25 cellular contexts compared by ENCODE assay signal in genomic region chr4:74266081-74266480, GRCh38. TPM values are rescaled to one million over a fixed set of nuclear protein-coding genes. Genes with fewer than 3 reads are reported as not detected.
"Had no signal": no experiment of that assay in that cellular context is flagged by ENCODE, and none has a peak within 500 bp of the region (broad histone marks: within the 10 kb centered on the region; RNA-seq: fewer than 3 reads in every experiment).

No MANE protein-coding gene starts in this region.

- H3K27ac ChIP-seq: adrenal gland, coronary artery, esophagus muscularis mucosa, foreskin keratinocyte, left ventricle myocardium inferior, sigmoid colon, spleen, upper lobe of right lung, WERI-Rb-1 had no signal

- H3K4me1 Mint-ChIP-seq: immature natural killer cell, neural crest cell had no signal

- H3K9me3 ChIP-seq: adrenal gland, esophagus muscularis mucosa, sigmoid colon, spleen, upper lobe of right lung had no signal

- H3K36me3 Mint-ChIP-seq: immature natural killer cell had no signal

- H3K36me3 ChIP-seq: adrenal gland, esophagus muscularis mucosa, left ventricle myocardium inferior, sigmoid colon, spleen, upper lobe of right lung, WERI-Rb-1 had no signal

- DNase-seq: activated CD4-positive, alpha-beta T cell treated with anti-CD3 and anti-CD28 coated beads, Interleukin-2, amount 10 ng/mL, durations not matched to agents 7 days and 5 days; activated CD4-positive, CD25-positive, alpha-beta regulatory T cell treated with anti-CD3 and anti-CD28 coated beads, Interleukin-2, amount 50 U/mL, for 72 hours; activated CD8-positive, alpha-beta T cell treated with anti-CD3 and anti-CD28 coated beads for 36 hours; activated naive CD4-positive, alpha-beta T cell; adrenal gland; cerebellar nuclear complex; foreskin keratinocyte; immature natural killer cell; left ventricle myocardium inferior; naive thymus-derived CD4-positive, alpha-beta T cell; posterior cingulate gyrus; retina; sigmoid colon; spleen; stimulated activated CD4-positive, alpha-beta T cell treated with anti-CD3 and anti-CD28 coated beads, Interleukin-4, amount 100 ng/mL, for 1 hour; stimulated activated naive CD4-positive, alpha-beta T cell; upper lobe of right lung; WERI-Rb-1 had no signal

- ATAC-seq: activated CD8-positive, alpha-beta T cell treated with anti-CD3 and anti-CD28 coated beads for 36 hours; foreskin keratinocyte; naive thymus-derived CD4-positive, alpha-beta T cell; upper lobe of right lung had no signal

- H3K27me3 ChIP-seq: adrenal gland, esophagus muscularis mucosa, sigmoid colon, spleen, upper lobe of right lung had no signal

- H3K27ac Mint-ChIP-seq: activated CD4-positive, alpha-beta T cell treated with anti-CD3 and anti-CD28 coated beads, Interleukin-2, amount 10 ng/mL, durations not matched to agents 7 days and 5 days; activated CD8-positive, alpha-beta T cell treated with anti-CD3 and anti-CD28 coated beads for 36 hours; activated naive CD8-positive, alpha-beta T cell; activated T-helper 1 cell treated with anti-CD3 and anti-CD28 coated beads, Interleukin-12 subunit alpha, Interleukin-12 subunit beta, Interleukin-2, Interleukin-4 antibody, amounts not matched to agents 30 ng/mL and 10 ng/mL and 1 ng/mL, durations not matched to agents 14 hours and 24 hours and 36 hours; immature natural killer cell; naive thymus-derived CD4-positive, alpha-beta T cell; T-helper 2 cell treated with Interferon-gamma antibody and Interleukin-4, amounts not matched to agents 5 μg/mL and 100 μg/mL, for 36 hours had no signal

- H3K9me3 Mint-ChIP-seq: activated CD8-positive, alpha-beta T cell treated with anti-CD3 and anti-CD28 coated beads for 36 hours; activated T-helper 1 cell treated with anti-CD3 and anti-CD28 coated beads, Interleukin-12 subunit alpha, Interleukin-12 subunit beta, Interleukin-2, Interleukin-4 antibody, amounts not matched to agents 30 ng/mL and 10 ng/mL and 1 ng/mL, durations not matched to agents 14 hours and 24 hours and 36 hours; naive thymus-derived CD4-positive, alpha-beta T cell; neural crest cell; T-helper 2 cell treated with Interferon-gamma antibody and Interleukin-4, amounts not matched to agents 5 μg/mL and 100 μg/mL, for 36 hours had no signal

- H3K4me1 ChIP-seq: esophagus muscularis mucosa, left ventricle myocardium inferior, sigmoid colon, spleen, upper lobe of right lung had no signal

- H3K4me3 ChIP-seq: adrenal gland, coronary artery, esophagus muscularis mucosa, left ventricle myocardium inferior, sigmoid colon, spleen, upper lobe of right lung had no signal

- H3K4me3 Mint-ChIP-seq: activated CD4-positive, alpha-beta T cell treated with anti-CD3 and anti-CD28 coated beads, Interleukin-2, amount 10 ng/mL, durations not matched to agents 7 days and 5 days; activated CD8-positive, alpha-beta T cell treated with anti-CD3 and anti-CD28 coated beads for 36 hours; activated naive CD8-positive, alpha-beta T cell; activated T-helper 1 cell treated with anti-CD3 and anti-CD28 coated beads, Interleukin-12 subunit alpha, Interleukin-12 subunit beta, Interleukin-2, Interleukin-4 antibody, amounts not matched to agents 30 ng/mL and 10 ng/mL and 1 ng/mL, durations not matched to agents 14 hours and 24 hours and 36 hours; immature natural killer cell; naive thymus-derived CD4-positive, alpha-beta T cell; neural crest cell; T-helper 2 cell treated with Interferon-gamma antibody and Interleukin-4, amounts not matched to agents 5 μg/mL and 100 μg/mL, for 36 hours had no signal

- H3K27me3 Mint-ChIP-seq: activated CD4-positive, alpha-beta T cell treated with anti-CD3 and anti-CD28 coated beads, Interleukin-2, amount 10 ng/mL, durations not matched to agents 7 days and 5 days; activated CD8-positive, alpha-beta T cell treated with anti-CD3 and anti-CD28 coated beads for 36 hours; activated naive CD8-positive, alpha-beta T cell; naive thymus-derived CD4-positive, alpha-beta T cell had no signal

RNA-seq across cellular contexts. Expression of gene EPGN, which starts 42.2 kb away (rescaled TPM):
- total RNA-seq: activated CD8-positive, alpha-beta T cell treated with anti-CD3 and anti-CD28 coated beads for 36 hours; activated T-helper 1 cell treated with anti-CD3 and anti-CD28 coated beads, Interleukin-12 subunit alpha, Interleukin-12 subunit beta, Interleukin-2, Interleukin-4 antibody, amounts not matched to agents 30 ng/mL and 10 ng/mL and 1 ng/mL, durations not matched to agents 14 hours and 24 hours and 36 hours; esophagus muscularis mucosa; left ventricle myocardium inferior; lung microvascular endothelial cell; sigmoid colon had no signal
- polyA plus RNA-seq: immature natural killer cell had no signal
